Comparison of ENCODE assay signal across 22 cellular contexts in the genomic region with DNA sequence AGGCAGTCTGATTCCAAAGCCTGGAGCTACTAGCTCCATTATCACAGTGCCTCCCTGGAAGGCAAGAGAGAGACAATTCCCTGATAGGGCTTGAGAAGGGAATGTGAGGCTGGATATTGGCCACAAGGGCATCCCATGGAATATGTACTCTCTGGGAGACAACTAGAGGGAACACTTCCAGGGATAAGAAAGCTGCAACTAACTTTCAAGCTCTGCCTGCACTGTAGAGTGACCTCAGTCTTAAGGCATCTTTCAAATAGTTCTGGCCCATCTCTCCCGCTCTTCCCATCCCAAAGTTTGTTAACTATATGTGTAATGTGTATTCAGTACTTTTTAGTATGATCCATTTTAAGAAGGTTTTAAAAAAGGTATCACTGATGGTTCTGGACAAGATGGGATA. TPM values are rescaled to one million over a fixed set of nuclear protein-coding genes. Genes with fewer than 3 reads are reported as not detected.
DNase-seq lines count a peak whose midpoint lies in the region; ATAC-seq and TF ChIP-seq lines count a peak whose summit lies in the region.
"Had no signal": no experiment of that assay in that cellular context is flagged by ENCODE, and none has a peak within 500 bp of the region (broad histone marks: within the 10 kb centered on the region; RNA-seq: fewer than 3 reads in every experiment).

No MANE protein-coding gene starts in this region.

- H3K27me3 ChIP-seq in A673 (replicated peaks; ENCODE audit: insufficient read depth, low read depth, low read length, poor library complexity) = peaks cover 23% of the 10 kb centered on the region
- H3K27me3 ChIP-seq: BLaER1 had no signal

- DNase-seq in AG08395 (ENCODE audit: low spot score) = peak; percentile 45
- DNase-seq in GM04504 (ENCODE audit: low read depth) = peak; percentile 10
- peak; percentile 34 for DNase-seq in dedifferentiated amniotic fluid mesenchymal stem cell (ENCODE audit: extremely low spot score)
- DNase-seq in glomerular visceral epithelial cell (ENCODE audit: extremely low spot score) = peak; percentile 9
- DNase-seq in NCI-H1048 (lab: John Stamatoyannopoulos, UW) = no peak
- no peak for DNase-seq in activated naive CD4-positive, alpha-beta T cell treated with anti-CD3 and anti-CD28 coated beads, Interleukin-2, amount 50 U/mL, for 72 hours (ENCODE audit: low spot score in 2 of 2)
- DNase-seq in NCI-H2227 (lab: John Stamatoyannopoulos, UW; ENCODE audit: unreplicated experiment) = no peak
- no peak for DNase-seq in A673 (ENCODE audit: low spot score)
- DNase-seq: Calu3; CD4-positive, alpha-beta memory T cell; DMS53; KBM-7; NCI-H1694 treated with DMSO at 0.1 percent for 48 hours; NCI-H2107; NCI-H2227 treated with DMSO at 0.1 percent for 48 hours; NCI-H524; SHP77 treated with DMSO at 0.1 percent for 48 hours; SK-N-SH had no signal

- BruUV-seq in A673 (replicated peaks; lab: Mats Ljungman, UMichigan) = no TSS peak

- no peak for ATAC-seq in activated naive CD4-positive, alpha-beta T cell treated with anti-CD3 and anti-CD28 coated beads, Interleukin-2, amount 50 U/mL, for 72 hours

- H3K36me3 ChIP-seq in A673 (ENCODE audit: insufficient read depth, low read length, poor library complexity, severe bottlenecking) = no peaks in the 10 kb centered on the region
- H3K36me3 ChIP-seq: BLaER1, HAP-1 had no signal

- no peak overlapping the region for H3K27ac Mint-ChIP-seq in activated naive CD4-positive, alpha-beta T cell treated with anti-CD3 and anti-CD28 coated beads, Interleukin-2, amount 50 U/mL, for 72 hours
- H3K27ac Mint-ChIP-seq: CD4-positive, alpha-beta memory T cell had no signal

- no peak overlapping the region for H3K4me3 ChIP-seq in A673 (ENCODE audit: low read depth, low read length, poor library complexity, severe bottlenecking)
- H3K4me3 ChIP-seq: BLaER1, HAP-1 had no signal

- TF ChIP-seq CTCF in A673 (conservative IDR thresholded peaks at IDR 0.05; ENCODE audit: low read depth, low read length) = no peak

- no peaks in the 10 kb centered on the region for H3K9me3 ChIP-seq in A673 (ENCODE audit: low read depth, low read length, poor library complexity, severe bottlenecking)
- H3K9me3 ChIP-seq: BLaER1, HAP-1, SK-N-SH had no signal

- intact Hi-C loops in A673 (cut with micrococcal nuclease; ENCODE audit: unreplicated experiment) = no loop called here

- POLR2A ChIA-PET in A673 (lab: Charles Lee; ENCODE audit: low non-redundant PET) = interaction anchor here (0.6 kb wide), 1 partner anchor 18 kb away, joined by 10 read pairs; no protein-coding TSS in a partner anchor

- CTCF ChIA-PET in A673 (lab: Charles Lee) = no interaction called here

- no peaks in the 10 kb centered on the region for H3K9me3 Mint-ChIP-seq in activated naive CD4-positive, alpha-beta T cell treated with anti-CD3 and anti-CD28 coated beads, Interleukin-2, amount 50 U/mL, for 72 hours

- H3K27ac ChIP-seq in A673 (ENCODE audit: low read depth, low read length, poor library complexity, severe bottlenecking) = no peak overlapping the region
- H3K27ac ChIP-seq: 22Rv1, BLaER1 had no signal

- no peaks in the 10 kb centered on the region for H3K36me3 Mint-ChIP-seq in activated naive CD4-positive, alpha-beta T cell treated with anti-CD3 and anti-CD28 coated beads, Interleukin-2, amount 50 U/mL, for 72 hours
- H3K36me3 Mint-ChIP-seq: CD4-positive, alpha-beta memory T cell had no signal

- no peaks in the 10 kb centered on the region for H3K4me1 ChIP-seq in A673 (ENCODE audit: insufficient read depth, low read length, poor library complexity, severe bottlenecking)
- H3K4me1 ChIP-seq: HAP-1 had no signal

RNA-seq across cellular contexts. Expression of a gene that starts 13.1 kb away (rescaled TPM):
- total RNA-seq in activated naive CD4-positive, alpha-beta T cell treated with anti-CD3 and anti-CD28 coated beads, Interleukin-2, amount 50 U/mL, for 72 hours = 1 to 10 TPM; 3.5 to 4.5 TPM
- total RNA-seq in A673 (2021) = 2.4 and 2.8 TPM in 2 replicates
- total RNA-seq: Calu3, RPMI7951 had no signal

RNA-seq across cellular contexts. Expression of a gene that starts 45.9 kb away (rescaled TPM):
- 10 to 100 TPM in 1 of 2 donors, 1 to 10 TPM in 1; 7.0 to 17.4 TPM for total RNA-seq in activated naive CD4-positive, alpha-beta T cell treated with anti-CD3 and anti-CD28 coated beads, Interleukin-2, amount 50 U/mL, for 72 hours
- total RNA-seq in A673 (2021) = 2.3 and 4.8 TPM in 2 replicates

Comparison
In these comparisons a context has a peak if more than half of its experiments do, and no peak if none do; other contexts are left out.
1. DNase-seq: peak in AG08395 (single experiment), GM04504 (single experiment), dedifferentiated amniotic fluid mesenchymal stem cell (single experiment) and glomerular visceral epithelial cell (single experiment); none in NCI-H1048 (single experiment), activated naive CD4-positive, alpha-beta T cell treated with anti-CD3 and anti-CD28 coated beads, Interleukin-2, amount 50 U/mL, for 72 hours (0 of 2), NCI-H2227 (single experiment) and A673 (single experiment).